10 cellular contexts compared by ENCODE assay signal in genomic region chr11:72142086-72142485, GRCh38. TPM values are rescaled to one million over a fixed set of nuclear protein-coding genes. Genes with fewer than 3 reads are reported as not detected.
A peak's percentile ranks its signal among the peaks of the same experiment; 100 is the strongest.
DNase-seq lines count a peak whose midpoint lies in the region; ATAC-seq and TF ChIP-seq lines count a peak whose summit lies in the region.
"Not testable (repeated sequence)": the region's sequence is repeated elsewhere in the genome, so short reads cannot be mapped to it uniquely, and the experiment has no call there.
"Had no signal": no experiment of that assay in that cellular context is flagged by ENCODE, and none has a peak within 500 bp of the region (broad histone marks: within the 10 kb centered on the region; RNA-seq: fewer than 3 reads in every experiment).

No MANE protein-coding gene starts in this region.

- H3K36me3 ChIP-seq in RWPE2 (ENCODE audit: low read depth): peaks cover 44% of the 10 kb centered on the region
- not testable (repeated sequence) for H3K36me3 ChIP-seq in prostate gland

- not testable (repeated sequence) for H3K9me3 ChIP-seq in RWPE2 (ENCODE audit: severe bottlenecking); prostate gland

- intact Hi-C loops in CD14-positive monocyte (cut with micrococcal nuclease): loop anchor here in 1 of 2 donors (5.0 kb wide), 1 partner anchor 40 kb away; the partner anchor contains the start of gene LAMTOR1
- intact Hi-C loops in Right ventricle myocardium superior (cut with DNase I): not testable (repeated sequence)
- intact Hi-C loops in prostate gland (cut with DNase I): loop anchor here (5.0 kb wide), 2 partner anchors 115 to 165 kb away; no protein-coding TSS in a partner anchor

- H3K27me3 Mint-ChIP-seq in CD14-positive monocyte (ENCODE audit: low read depth in 3 of 3): not testable (repeated sequence)

- DNase-seq in CD14-positive monocyte (ENCODE audit: low spot score); Right ventricle myocardium superior: not testable (repeated sequence)
- peak; percentile 43 for DNase-seq in HS-27A (ENCODE audit: low read depth)
- peak; percentile 77 for DNase-seq in RWPE2 (ENCODE audit: low spot score)
- DNase-seq in astrocyte of the cerebellum (ENCODE audit: low read depth): peak; percentile 13
- DNase-seq in epithelial cell of prostate (ENCODE audit: low read depth, low spot score): peak; percentile 34
- peak; percentile 55 for DNase-seq in prostate gland (ENCODE audit: low spot score)

- in situ Hi-C loops in astrocyte of the cerebellum (cut with HindIII; ENCODE audit: low sequenced_read_pairs): not testable (repeated sequence)

- H3K27me3 ChIP-seq in RWPE2 (ENCODE audit: insufficient read depth, poor library complexity, severe bottlenecking); prostate gland (replicated peaks; ENCODE audit: insufficient read depth): not testable (repeated sequence)

- TF ChIP-seq POLR2A in prostate gland (IDR thresholded peaks at IDR 0.05): not testable (repeated sequence)

- H3K36me3 Mint-ChIP-seq in CD14-positive monocyte: peaks cover 39 to 52% of the 10 kb centered on the region in 2 donors

- H3K4me3 Mint-ChIP-seq in CD14-positive monocyte: not testable (repeated sequence)

- peak; percentile 79 for ATAC-seq in RWPE2 (ENCODE audit: low read depth)
- peak; percentile 48 for ATAC-seq in Right ventricle myocardium superior (ENCODE audit: poor library complexity)

- 18% methylated on average over 1 of the region's 1 CpG for WGBS in prostate gland

- not testable (repeated sequence) for H3K9me3 Mint-ChIP-seq in CD14-positive monocyte

- H3K27ac Mint-ChIP-seq in CD14-positive monocyte: peak overlapping the region; percentile 51 to 85 (median 79)

- H3K4me3 ChIP-seq in RWPE2 (ENCODE audit: severe bottlenecking); astrocyte of the cerebellum (ENCODE audit: low read depth, low read length); prostate gland: not testable (repeated sequence)

- not testable (repeated sequence) for TF ChIP-seq CTCF in CD14-positive monocyte (IDR thresholded peaks at IDR 0.05); RWPE2 (IDR thresholded peaks at IDR 0.05; ENCODE audit: poor library complexity, severe bottlenecking); astrocyte of the cerebellum (IDR thresholded peaks at IDR 0.05; ENCODE audit: low read depth, low read length, missing control alignments); prostate gland (IDR thresholded peaks at IDR 0.05)

- peaks cover 53% of the 10 kb centered on the region for H3K4me1 ChIP-seq in RWPE2 (ENCODE audit: insufficient read depth, poor library complexity, severe bottlenecking)
- H3K4me1 ChIP-seq in prostate gland (replicated peaks): not testable (repeated sequence)

- peaks cover 60% of the 10 kb centered on the region for H3K4me1 Mint-ChIP-seq in CD14-positive monocyte

- peak overlapping the region; percentile 99 for H3K27ac ChIP-seq in RWPE2 (ENCODE audit: poor library complexity, severe bottlenecking)
- peak overlapping the region; percentile 98 for H3K27ac ChIP-seq in epithelial cell of prostate
- H3K27ac ChIP-seq in prostate gland: peak overlapping the region in 1 of 2 donors; percentile 39

RNA-seq across cellular contexts. Expression of gene FOLR3, which starts 6.6 kb away (rescaled TPM):
- 100 to 1,000 TPM in 1 of 2 donors, 10 to 100 TPM in 1; 74.0 to 330 TPM for polyA plus RNA-seq in CD14-positive monocyte
- total RNA-seq in Right ventricle myocardium superior (1.8 TPM), prostate gland (not detected)
- total RNA-seq: Daoy, H1, PC-3 had no signal
- polyA plus RNA-seq: H1 had no signal

RNA-seq across cellular contexts. Expression of gene ANAPC15, which starts 29.6 kb away (rescaled TPM):
- 100 to 1,000 TPM in 1 of 2 donors, 10 to 100 TPM in 1; 94.8 to 112 TPM for polyA plus RNA-seq in CD14-positive monocyte
- total RNA-seq in Right ventricle myocardium superior (43.5 TPM), prostate gland (10 to 100 TPM; 28.9 to 54.2 TPM)

RNA-seq across cellular contexts. Expression of gene TOMT, which starts 36.4 kb away (rescaled TPM):
- polyA plus RNA-seq in CD14-positive monocyte: not detected
- total RNA-seq in Right ventricle myocardium superior (not detected), prostate gland (not detected)
- total RNA-seq: Daoy, H1, PC-3 had no signal

RNA-seq across cellular contexts. Expression of gene LAMTOR1, which starts 39.0 kb away (rescaled TPM):
- 100 to 1,000 TPM; 256 to 292 TPM for polyA plus RNA-seq in CD14-positive monocyte
- total RNA-seq in Right ventricle myocardium superior: 72.8 TPM
- total RNA-seq in prostate gland: 100 to 1,000 TPM; 128 to 230 TPM

RNA-seq across cellular contexts. Expression of gene FOLR1, which starts 49.9 kb away (rescaled TPM):
- not detected for polyA plus RNA-seq in CD14-positive monocyte
- total RNA-seq in Right ventricle myocardium superior: 0.94 TPM
- 1 to 10 TPM in 1 of 2 donors, not detected in 1; 8.9 TPM for total RNA-seq in prostate gland
- total RNA-seq: Daoy, H1 had no signal
